18 cellular contexts compared by ENCODE assay signal in genomic region chr15:97114900-97115763, GRCh38.
"Had no signal": no experiment of that assay in that cellular context is flagged by ENCODE, and none has a peak within 500 bp of the region (broad histone marks: within the 10 kb centered on the region; RNA-seq: fewer than 3 reads in every experiment).

No MANE protein-coding gene starts in this region.

- DNase-seq: activated CD4-positive, alpha-beta T cell treated with anti-CD3 and anti-CD28 coated beads for 36 hours; activated CD8-positive, alpha-beta memory T cell treated with anti-CD3 and anti-CD28 coated beads, Interleukin-2, amount 50 U/mL, for 4 hours; activated CD8-positive, alpha-beta T cell treated with anti-CD3 and anti-CD28 coated beads for 36 hours; activated gamma-delta T cell treated with Interleukin-2 at 50 U/mL for 16 hours; activated T-cell treated with anti-CD3 and anti-CD28 coated beads, Interleukin-2, amount 50 U/mL, for 72 hours; amniotic stem cell; body of pancreas; cortex of kidney; effector CD4-positive, alpha-beta T cell; esophagus squamous epithelium; pancreas; stimulated activated CD4-positive, alpha-beta T cell treated with anti-CD3 and anti-CD28 coated beads, Interleukin-12 subunit alpha, Interleukin-12 subunit beta, amount 100 ng/mL, for 4 hours; stimulated activated CD4-positive, alpha-beta T cell treated with anti-CD3 and anti-CD28 coated beads, Interleukin-2, amount 100 ng/mL, for 24 hours; T-cell; T1000 had no signal

- ATAC-seq: activated CD4-positive, alpha-beta T cell treated with anti-CD3 and anti-CD28 coated beads for 36 hours; activated CD8-positive, alpha-beta T cell treated with anti-CD3 and anti-CD28 coated beads for 36 hours; activated T-cell treated with anti-CD3 and anti-CD28 coated beads, Interleukin-2, amount 50 U/mL, for 72 hours; body of pancreas; pancreas; T-cell had no signal

- FAIRE-seq: pancreas had no signal

- H3K4me3 ChIP-seq: body of pancreas, esophagus squamous epithelium, lung, neural progenitor cell, pancreas, thoracic aorta had no signal

- H3K27ac ChIP-seq: body of pancreas, esophagus squamous epithelium, neural progenitor cell, pancreas, thoracic aorta had no signal

- H3K9ac ChIP-seq: neural progenitor cell had no signal

- H3K9me3 ChIP-seq: body of pancreas, pancreas, thoracic aorta had no signal

- H3K4me2 ChIP-seq: neural progenitor cell had no signal

- H3K27me3 ChIP-seq: body of pancreas, esophagus squamous epithelium, neural progenitor cell, pancreas had no signal

- H3K4me1 ChIP-seq: body of pancreas, esophagus squamous epithelium, neural progenitor cell, pancreas had no signal

- H3K36me3 ChIP-seq: esophagus squamous epithelium, neural progenitor cell, pancreas, thoracic aorta had no signal

- H2AFZ ChIP-seq: neural progenitor cell had no signal
